Comparison of ENCODE assay signal across 14 cellular contexts in genomic region chr3:172033392-172033791, GRCh38. TPM values are rescaled to one million over a fixed set of nuclear protein-coding genes. Genes with fewer than 3 reads are reported as not detected.
A peak's percentile ranks its signal among the peaks of the same experiment; 100 is the strongest.
DNase-seq lines count a peak whose midpoint lies in the region; ATAC-seq and TF ChIP-seq lines count a peak whose summit lies in the region.
"Had no signal": no experiment of that assay in that cellular context is flagged by ENCODE, and none has a peak within 500 bp of the region (broad histone marks: within the 10 kb centered on the region; RNA-seq: fewer than 3 reads in every experiment).

No MANE protein-coding gene starts in this region.

- ATAC-seq in left lung = peak; percentile 34
- ATAC-seq: GM12878 had no signal

- H3K27ac Mint-ChIP-seq in chondrocyte (ENCODE audit: unreplicated experiment) = no peak overlapping the region
- H3K27ac Mint-ChIP-seq: CD4-positive, CD25-positive, alpha-beta regulatory T cell; H9 had no signal

- no peaks in the 10 kb centered on the region for H3K27me3 ChIP-seq in HL-60 (ENCODE audit: insufficient read depth, poor library complexity, severe bottlenecking)
- H3K27me3 ChIP-seq in left lung = no peaks in the 10 kb centered on the region
- no peaks in the 10 kb centered on the region for H3K27me3 ChIP-seq in neutrophil

- H3K36me3 ChIP-seq in left lung (no peaks in the 10 kb centered on the region), neutrophil (no peaks in the 10 kb centered on the region)

- intact Hi-C loops in left lung (cut with DNase I) = no loop called here

- H3K36me3 Mint-ChIP-seq in chondrocyte (ENCODE audit: low read depth) = no peaks in the 10 kb centered on the region
- H3K36me3 Mint-ChIP-seq: CD4-positive, CD25-positive, alpha-beta regulatory T cell had no signal

- H3K9me3 ChIP-seq in left lung (no peaks in the 10 kb centered on the region), neutrophil (no peaks in the 10 kb centered on the region)

- H3K4me1 ChIP-seq in left lung (peaks cover 0 to 20% of the 10 kb centered on the region in 2 donors), neutrophil (ENCODE audit: control insufficient read depth in 1 of 2, insufficient read depth in 1 of 2, low read depth in 1 of 2, low read length in 1 of 2) (peaks cover 22 to 35% of the 10 kb centered on the region in 2 experiments)

- no peaks in the 10 kb centered on the region for H3K27me3 Mint-ChIP-seq in chondrocyte (ENCODE audit: low read depth)

- H3K4me1 Mint-ChIP-seq in chondrocyte (ENCODE audit: low read depth) = peaks cover 12% of the 10 kb centered on the region

- DNase-seq in Ammon's horn (ENCODE audit: low spot score) (peak; percentile 16), HL-60 (ENCODE audit: low read depth in 1 of 2, low spot score in 1 of 2) (peak in 1 of 2 experiments; percentile 70), left lung (peak in 1 of 2 donors; percentile 41), chondrocyte (ENCODE audit: low spot score) (no peak), RPMI8226 (no peak), cerebellar cortex (ENCODE audit: low spot score) (no peak)
- DNase-seq: Calu3; CD4-positive, CD25-positive, alpha-beta regulatory T cell; DMS 273 treated with DMSO at 0.1 percent for 48 hours; DMS79; GOT3; H9 had no signal

- H3K27ac ChIP-seq in HL-60 (replicated peaks) = peak overlapping the region; percentile 1; the same call in 1 of the 2 replicates
- H3K27ac ChIP-seq in left lung = no peak overlapping the region
- peak overlapping the region; percentile 45 for H3K27ac ChIP-seq in neutrophil

- H3K4me3 ChIP-seq in HL-60 (replicated peaks; ENCODE audit: insufficient read depth, low read length) (no peak overlapping the region), left lung (no peak overlapping the region), neutrophil (ENCODE audit: low read depth in 1 of 2, low read length in 1 of 2) (no peak overlapping the region)
- H3K4me3 ChIP-seq: GM12878 had no signal

- H3K4me3 Mint-ChIP-seq in chondrocyte (ENCODE audit: unreplicated experiment) = no peak overlapping the region
- H3K4me3 Mint-ChIP-seq: CD4-positive, CD25-positive, alpha-beta regulatory T cell; H9 had no signal

- no peak for TF ChIP-seq CTCF in HL-60 (IDR thresholded peaks at IDR 0.05; ENCODE audit: insufficient read depth, low read length)
- TF ChIP-seq CTCF in left lung (IDR thresholded peaks at IDR 0.05) = no peak
- TF ChIP-seq CTCF in neutrophil (IDR thresholded peaks at IDR 0.05) = no peak
- no peak for TF ChIP-seq CTCF in chondrocyte (IDR thresholded peaks at IDR 0.05)

- H3K9me3 Mint-ChIP-seq in chondrocyte (ENCODE audit: low read depth) = peaks cover 16% of the 10 kb centered on the region
- H3K9me3 Mint-ChIP-seq: CD4-positive, CD25-positive, alpha-beta regulatory T cell had no signal

RNA-seq across cellular contexts. Expression of gene FNDC3B, which starts 6.0 kb away (rescaled TPM):
- 100 to 1,000 TPM; 182 to 185 TPM for total RNA-seq in left lung
- 290 to 304 TPM (median 293 TPM) in 3 replicates for total RNA-seq in chondrocyte

Comparison
In these comparisons a context has a peak if more than half of its experiments do, and no peak if none do; other contexts are left out.
1. H3K27ac ChIP-seq: peak in HL-60 (single experiment) and neutrophil (single experiment); none in left lung (0 of 2).